ENCODE assay signal across 30 cellular contexts in genomic region chr17:4442582-4442981, GRCh38. TPM values are rescaled to one million over a fixed set of nuclear protein-coding genes. Genes with fewer than 3 reads are reported as not detected.
"Had no signal": no experiment of that assay in that cellular context is flagged by ENCODE, and none has a peak within 500 bp of the region (broad histone marks: within the 10 kb centered on the region; RNA-seq: fewer than 3 reads in every experiment).

No MANE protein-coding gene starts in this region.

- H3K27me3 ChIP-seq: colonic mucosa, gastrocnemius medialis, heart right ventricle, left lung had no signal

- H3K4me1 Mint-ChIP-seq: endodermal cell had no signal

- H3K9me3 Mint-ChIP-seq: dendritic cell treated with granulocyte-macrophage colony-stimulating factor and Interleukin-4, amounts not matched to agents 40 ng/mL and 50 ng/mL, for 4 days; effector memory CD8-positive, alpha-beta T cell; endodermal cell; mesothelial cell of epicardium; naive B cell had no signal

- H3K4me3 Mint-ChIP-seq: dendritic cell treated with granulocyte-macrophage colony-stimulating factor and Interleukin-4, amounts not matched to agents 40 ng/mL and 50 ng/mL, for 4 days; effector memory CD8-positive, alpha-beta T cell; endodermal cell; mesothelial cell of epicardium; naive B cell had no signal

- DNase-seq: colonic mucosa; cortex of kidney; effector CD8-positive, alpha-beta T cell; effector memory CD8-positive, alpha-beta T cell; endodermal cell; erythroblast; esophagus squamous epithelium; foreskin fibroblast; foreskin melanocyte; gastrocnemius medialis; glutamatergic neuron; head of caudate nucleus; heart right ventricle; hippocampal formation; left cardiac atrium; left lung; left ventricle myocardium superior; lower lobe of right lung; mesenchymal stem cell; mucosa of descending colon; naive B cell had no signal

- H3K36me3 Mint-ChIP-seq: mesothelial cell of epicardium, naive B cell had no signal

- FAIRE-seq: endometrium, islet of Langerhans, keratinocyte had no signal

- H3K4me3 ChIP-seq: colonic mucosa, esophagus squamous epithelium, gastrocnemius medialis, heart right ventricle, left lung, lower lobe of right lung, mucosa of descending colon had no signal

- H3K36me3 ChIP-seq: colonic mucosa, esophagus squamous epithelium, gastrocnemius medialis, heart right ventricle, left lung, lower lobe of right lung had no signal

- H3K27ac Mint-ChIP-seq: dendritic cell treated with granulocyte-macrophage colony-stimulating factor and Interleukin-4, amounts not matched to agents 40 ng/mL and 50 ng/mL, for 4 days; endodermal cell; mesothelial cell of epicardium had no signal

- ATAC-seq: effector memory CD8-positive, alpha-beta T cell; esophagus mucosa; gastrocnemius medialis; heart right ventricle; left cardiac atrium; left lung; left ventricle myocardium superior; lower lobe of right lung; mucosa of descending colon had no signal

- H3K27ac ChIP-seq: colonic mucosa, epithelial cell of prostate, esophagus squamous epithelium, gastrocnemius medialis, heart right ventricle, left lung, lower lobe of right lung had no signal

- H3K9me3 ChIP-seq: colonic mucosa, esophagus squamous epithelium, gastrocnemius medialis, heart right ventricle, left lung, lower lobe of right lung, mucosa of descending colon had no signal

- H3K4me1 ChIP-seq: gastrocnemius medialis, lower lobe of right lung had no signal

RNA-seq across cellular contexts. Expression of gene SPNS3, which starts 8.8 kb away (rescaled TPM):
- total RNA-seq: endodermal cell, gastrocnemius medialis, mesenteric fat pad, mesothelial cell of epicardium, myocyte had no signal
- polyA plus RNA-seq: keratinocyte had no signal
